1 cellular context compared by ENCODE assay signal in the genomic region with DNA sequence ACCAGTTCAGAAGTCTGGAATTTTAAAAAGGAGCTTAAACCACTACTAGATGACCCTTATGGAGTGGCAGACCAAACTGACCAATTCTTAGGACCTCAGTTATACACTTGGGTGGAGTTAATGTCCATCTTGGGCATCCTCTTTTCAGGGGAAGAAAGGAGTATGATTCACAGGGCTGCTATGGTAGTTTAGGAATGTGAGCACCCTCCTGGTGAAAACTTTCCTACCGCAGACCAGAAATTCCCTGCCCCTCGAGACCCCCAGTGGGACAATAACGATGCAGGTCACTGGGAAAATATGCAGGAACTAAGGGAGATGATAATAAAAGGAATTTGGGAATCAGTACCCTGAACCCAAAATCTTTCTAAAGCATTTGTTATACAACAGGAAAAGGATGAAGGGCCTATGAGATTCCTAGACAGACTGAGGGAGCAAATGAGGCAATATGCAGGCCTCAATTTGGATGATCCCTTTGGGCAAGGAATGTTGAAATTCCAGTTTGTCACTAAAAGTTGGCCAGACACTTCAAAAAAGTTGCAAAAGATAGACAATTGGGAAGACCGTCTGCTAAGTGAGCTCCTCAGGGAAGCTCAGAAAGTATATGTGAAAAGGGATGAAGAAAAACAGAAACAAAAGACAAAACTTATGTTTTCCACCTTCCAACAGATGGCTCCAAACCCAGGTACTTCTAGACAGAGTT.
TF ChIP-seq lines count a peak whose summit lies in the region.

No MANE protein-coding gene starts in this region.

TF ChIP-seq in HCT116, 20 proteins besides CTCF, POLR2A, EP300 and RAD21:
- peak; percentile 17; the same call in 1 of the 2 replicates for TF ChIP-seq POLR2AphosphoS5 (IDR thresholded peaks at IDR 0.05; ENCODE audit: low read depth, low read length)
